In genomic region chr19:38899447-38900219, GRCh38 we compare ENCODE assay signal across 8 cellular contexts. TPM values are rescaled to one million over a fixed set of nuclear protein-coding genes. Genes with fewer than 3 reads are reported as not detected.
DNase-seq lines count a peak whose midpoint lies in the region; TF ChIP-seq lines count a peak whose summit lies in the region.

Gene NFKBIB (plus strand): TSS chr19:38899969. CDS start chr19:38900033, 64 bp downstream.
Gene SIRT2 (minus strand): TSS chr19:38899618. CDS start chr19:38899521, 97 bp downstream.

- no peak for TF ChIP-seq CTCF in H9 (conservative IDR thresholded peaks at IDR 0.05)
- no peak for TF ChIP-seq CTCF in fibroblast of the aortic adventitia (IDR thresholded peaks at IDR 0.05; ENCODE audit: insufficient read depth, low read length)
- no peak for TF ChIP-seq CTCF in nephron (IDR thresholded peaks at IDR 0.05; ENCODE audit: unreplicated experiment in 3 of 3)

- no peaks in the 10 kb centered on the region for H3K27me3 ChIP-seq in H9 (ENCODE audit: insufficient read depth, low read length)
- H3K27me3 ChIP-seq in MG63 = no peaks in the 10 kb centered on the region

- H3K79me1 ChIP-seq in H9 (ENCODE audit: insufficient read depth, low read depth, low read length, poor library complexity, severe bottlenecking) = no peaks in the 10 kb centered on the region

- no peak within 1 kb of the TSS for H4K8ac ChIP-seq in H9 (replicated peaks; ENCODE audit: insufficient read length, low read depth, low read length)

- no peak within 1 kb of the TSS for H4K5ac ChIP-seq in H9 (ENCODE audit: insufficient read length, low read depth, low read length)

- no peak within 1 kb of the TSS for H2BK120ac ChIP-seq in H9 (ENCODE audit: low read depth, low read length, poor library complexity, severe bottlenecking)

- H3K23me2 ChIP-seq in H9 (ENCODE audit: insufficient read length, low read depth, low read length, poor library complexity, severe bottlenecking) = no peaks in the 10 kb centered on the region

- H3K4me2 ChIP-seq in H9 (ENCODE audit: insufficient read depth, insufficient read length, low read length) = peak within 1 kb of the TSS; percentile 76

- no peak within 1 kb of the TSS for H2BK20ac ChIP-seq in H9 (ENCODE audit: low read depth, low read length, poor library complexity, severe bottlenecking)

- H2AK5ac ChIP-seq in H9 (ENCODE audit: insufficient read length, low read length) = no peak within 1 kb of the TSS

- H3K27ac ChIP-seq in H9 (ENCODE audit: insufficient read length, low read depth, low read length) = no peak within 1 kb of the TSS

- H2BK12ac ChIP-seq in H9 (ENCODE audit: insufficient read length, low read depth, low read length) = no peak within 1 kb of the TSS

- H3K27me3 Mint-ChIP-seq in H9 (ENCODE audit: low read depth) (peaks cover 15% of the 10 kb centered on the region), nephron (ENCODE audit: low read depth) (no peaks in the 10 kb centered on the region)
- H3K27me3 Mint-ChIP-seq in stimulated activated naive CD8-positive, alpha-beta T cell treated with anti-CD3 and anti-CD28 coated beads, Interleukin-15, Interleukin-2, amounts not matched to agents 100 ng/mL and 50 ng/mL, for 24 hours = no peaks in the 10 kb centered on the region

- H3K36me3 ChIP-seq in MG63 = peaks cover 2% of the 10 kb centered on the region; the same call in 1 of the 2 replicates

- no peak within 1 kb of the TSS for H4K91ac ChIP-seq in H9 (ENCODE audit: insufficient read length, low read depth, low read length)

- H3K27ac Mint-ChIP-seq in H9 (peak within 1 kb of the TSS; percentile 17 to 97 (median 88)), nephron (peak within 1 kb of the TSS; percentile 63 to 78 (median 70))
- peak within 1 kb of the TSS; percentile 94 for H3K27ac Mint-ChIP-seq in stimulated activated naive CD8-positive, alpha-beta T cell treated with anti-CD3 and anti-CD28 coated beads, Interleukin-15, Interleukin-2, amounts not matched to agents 100 ng/mL and 50 ng/mL, for 24 hours

- H3K14ac ChIP-seq in H9 (ENCODE audit: insufficient read depth, low read length) = peak within 1 kb of the TSS; percentile 95

- H3K4me3 Mint-ChIP-seq in H9 = peak within 1 kb of the TSS; percentile 81 to 86
- peak within 1 kb of the TSS; percentile 95 to 98 (median 96) for H3K4me3 Mint-ChIP-seq in nephron
- H3K4me3 Mint-ChIP-seq in stimulated activated naive CD8-positive, alpha-beta T cell treated with anti-CD3 and anti-CD28 coated beads, Interleukin-15, Interleukin-2, amounts not matched to agents 100 ng/mL and 50 ng/mL, for 24 hours = peak within 1 kb of the TSS; percentile 99

- H3K4me3 ChIP-seq in MG63 = peak within 1 kb of the TSS; percentile 79
- H3K4me3 ChIP-seq in fibroblast of the aortic adventitia (ENCODE audit: low read depth, low read length) = peak within 1 kb of the TSS; percentile 95

- H3K4me1 Mint-ChIP-seq in H9 = peaks cover 15 to 18% of the 10 kb centered on the region in 2 experiments
- H3K4me1 Mint-ChIP-seq in nephron = peaks cover 21% of the 10 kb centered on the region
- peaks cover 45% of the 10 kb centered on the region for H3K4me1 Mint-ChIP-seq in stimulated activated naive CD8-positive, alpha-beta T cell treated with anti-CD3 and anti-CD28 coated beads, Interleukin-15, Interleukin-2, amounts not matched to agents 100 ng/mL and 50 ng/mL, for 24 hours (ENCODE audit: low read depth)

- no peak within 1 kb of the TSS for H3T11ph ChIP-seq in H9 (ENCODE audit: low read length)

- peak within 1 kb of the TSS; percentile 74 for H3K9ac ChIP-seq in H9 (ENCODE audit: extremely low read depth, insufficient read length, low read length)

- DNase-seq in ELR (ENCODE audit: low read depth) (peak; percentile 100), H9 (peak; percentile 100), MG63 (peak; percentile 100), SHP77 treated with DMSO at 0.1 percent for 48 hours (lab: John Stamatoyannopoulos, UW) (peak; percentile 100), fibroblast of the aortic adventitia (ENCODE audit: low read depth) (peak; percentile 100)
- peak; percentile 100 for DNase-seq in activated effector memory CD4-positive, alpha-beta T cell treated with anti-CD3 and anti-CD28 coated beads, Interleukin-2, amount 50 U/mL, for 16 hours

- no peak within 1 kb of the TSS for H3K23ac ChIP-seq in H9 (ENCODE audit: insufficient read length, low read depth, low read length)

- WGBS in H9 (ENCODE audit: extremely low coverage, insufficient read length, low lambda C conversion rate) = no CpG with 5 or more reads among the region's 65 CpGs

- peaks cover 2 to 10% (median 7%) of the 10 kb centered on the region in 3 experiments; a peak in 5 of 7 replicates for H3K36me3 Mint-ChIP-seq in H9 (ENCODE audit: insufficient read depth in 1 of 3, low read depth in 3 of 3)
- peaks cover 13% of the 10 kb centered on the region for H3K36me3 Mint-ChIP-seq in nephron (ENCODE audit: low read depth)
- H3K36me3 Mint-ChIP-seq in stimulated activated naive CD8-positive, alpha-beta T cell treated with anti-CD3 and anti-CD28 coated beads, Interleukin-15, Interleukin-2, amounts not matched to agents 100 ng/mL and 50 ng/mL, for 24 hours (ENCODE audit: low read depth) = peaks cover 24% of the 10 kb centered on the region

- no peaks in the 10 kb centered on the region for H3K79me2 ChIP-seq in H9 (ENCODE audit: insufficient read depth, low read length)

- peak within 1 kb of the TSS; percentile 92 for H3K18ac ChIP-seq in H9 (ENCODE audit: insufficient read length, low read depth, low read length)

- H3K9me3 ChIP-seq in H9 (ENCODE audit: control insufficient read depth, low read depth, low read length) (no peaks in the 10 kb centered on the region), MG63 (peaks cover 4% of the 10 kb centered on the region)

- no peak within 1 kb of the TSS for H2AFZ ChIP-seq in H9 (ENCODE audit: low read length)

- H2BK5ac ChIP-seq in H9 (ENCODE audit: insufficient read length, low read length) = no peak within 1 kb of the TSS

- no peaks in the 10 kb centered on the region for H4K20me1 ChIP-seq in H9 (ENCODE audit: control insufficient read depth, insufficient read depth, insufficient read length)

- no peak within 1 kb of the TSS for H3K4ac ChIP-seq in H9 (ENCODE audit: low read depth, low read length)

- H3K9me3 Mint-ChIP-seq in H9 (peaks cover 0 to 3% of the 10 kb centered on the region in 2 experiments; a peak in 1 of 5 replicates), nephron (peaks cover 6% of the 10 kb centered on the region)
- H3K9me3 Mint-ChIP-seq in stimulated activated naive CD8-positive, alpha-beta T cell treated with anti-CD3 and anti-CD28 coated beads, Interleukin-15, Interleukin-2, amounts not matched to agents 100 ng/mL and 50 ng/mL, for 24 hours = no peaks in the 10 kb centered on the region

- peaks cover 2% of the 10 kb centered on the region; the same call in 1 of the 2 replicates for H3K4me1 ChIP-seq in H9 (ENCODE audit: insufficient read depth, low read length)

- H2BK15ac ChIP-seq in H9 (ENCODE audit: low read depth, low read length) = no peak within 1 kb of the TSS

- no peak within 1 kb of the TSS for H3K56ac ChIP-seq in H9 (ENCODE audit: insufficient read length, low read depth, low read length)

RNA-seq across cellular contexts. Expression of gene NFKBIB, which starts in this region (rescaled TPM):
- total RNA-seq in H9 (2021) (33.8 and 36.7 TPM in 2 replicates), fibroblast of the aortic adventitia (ENCODE audit: low replicate concordance) (8.0 and 11.0 TPM in 2 replicates)
- 18.7 and 49.6 TPM in 2 replicates for total RNA-seq in MG63 (2014; rRNA removed; shearing (Covaris generic); ENCODE audit: low replicate concordance)

RNA-seq across cellular contexts. Expression of gene SIRT2, which starts in this region (rescaled TPM):
- total RNA-seq in H9 (2021) = 8.4 and 9.2 TPM in 2 replicates
- 45.3 and 72.9 TPM in 2 replicates for total RNA-seq in MG63 (2014; rRNA removed; shearing (Covaris generic); ENCODE audit: low replicate concordance)
- 44.9 and 53.8 TPM in 2 replicates for total RNA-seq in fibroblast of the aortic adventitia (ENCODE audit: low replicate concordance)
